In genomic region chr11:63868399-63869064, GRCh38 we compare ENCODE assay signal across 11 cellular contexts. TPM values are rescaled to one million over a fixed set of nuclear protein-coding genes. Genes with fewer than 3 reads are reported as not detected.
DNase-seq lines count a peak whose midpoint lies in the region; ATAC-seq, FAIRE-seq and TF ChIP-seq lines count a peak whose summit lies in the region.
"Had no signal": no experiment of that assay in that cellular context is flagged by ENCODE, and none has a peak within 500 bp of the region (broad histone marks: within the 10 kb centered on the region; RNA-seq: fewer than 3 reads in every experiment).

No MANE protein-coding gene starts in this region.

- no peaks in the 10 kb centered on the region for H3K9me3 ChIP-seq in kidney (ENCODE audit: control insufficient read depth in 1 of 2, low read length in 2 of 2)
- H3K9me3 ChIP-seq in transverse colon, result no peaks in the 10 kb centered on the region
- H3K9me3 ChIP-seq: thoracic aorta had no signal

- FAIRE-seq in kidney (lab: Jason Lieb, UNC), result no peak

- CTCF ChIA-PET in activated B cell treated with CpG ODN at 0.5 μM for 24 hours (lab: Charles Lee), result no interaction called here

- H3K36me3 ChIP-seq in kidney (ENCODE audit: control insufficient read depth in 1 of 2, insufficient read depth in 2 of 2, low read length in 2 of 2) (no peaks in the 10 kb centered on the region), transverse colon (no peaks in the 10 kb centered on the region)
- H3K36me3 ChIP-seq: thoracic aorta had no signal

- no peak overlapping the region for H3K27ac ChIP-seq in kidney (ENCODE audit: low read depth in 2 of 2, low read length in 2 of 2)
- H3K27ac ChIP-seq in transverse colon, result peak overlapping the region; percentile 74 to 85 (median 79)
- H3K27ac ChIP-seq: thoracic aorta had no signal

- in situ Hi-C loops in transverse colon (cut with MboI; ENCODE audit: low pct_ligation_motif_present in 1 of 4, low pct_unique_long_range_greater_than_20kb in 1 of 4, low sequenced_read_pairs in 3 of 4), result no loop called here

- H3K27ac Mint-ChIP-seq in activated naive CD4-positive, alpha-beta T cell treated with anti-CD3 and anti-CD28 coated beads, Interleukin-2, amount 50 U/mL, for 24 hours, result peak overlapping the region; percentile 66
- H3K27ac Mint-ChIP-seq in activated B cell treated with CpG ODN at 0.5 μM for 24 hours, result peak overlapping the region; percentile 32

- peak overlapping the region; percentile 32 for H3K4me3 Mint-ChIP-seq in activated naive CD4-positive, alpha-beta T cell treated with anti-CD3 and anti-CD28 coated beads, Interleukin-2, amount 50 U/mL, for 24 hours
- H3K4me3 Mint-ChIP-seq in activated B cell treated with CpG ODN at 0.5 μM for 24 hours, result no peak overlapping the region

- POLR2A ChIA-PET in activated B cell treated with CpG ODN at 0.5 μM for 24 hours (lab: Charles Lee), result interaction anchor here (1.5 kb wide), 1 partner anchor 19 kb away, joined by 3 read pairs; no protein-coding TSS in a partner anchor

- H3K27me3 Mint-ChIP-seq in activated naive CD4-positive, alpha-beta T cell treated with anti-CD3 and anti-CD28 coated beads, Interleukin-2, amount 50 U/mL, for 24 hours, result no peaks in the 10 kb centered on the region
- H3K27me3 Mint-ChIP-seq in activated B cell treated with CpG ODN at 0.5 μM for 24 hours, result no peaks in the 10 kb centered on the region

- H3K9ac ChIP-seq in kidney (ENCODE audit: low read length in 2 of 2), result no peak overlapping the region

- intact Hi-C loops in activated B cell treated with CpG ODN at 0.5 μM for 24 hours (cut with micrococcal nuclease) (no loop called here), kidney (cut with DNase I) (no loop called here), transverse colon (cut with DNase I; ENCODE audit: low total_unique reads) (no loop called here)

- peaks cover 1% of the 10 kb centered on the region for H3K36me3 Mint-ChIP-seq in activated naive CD4-positive, alpha-beta T cell treated with anti-CD3 and anti-CD28 coated beads, Interleukin-2, amount 50 U/mL, for 24 hours
- peaks cover 47% of the 10 kb centered on the region for H3K36me3 Mint-ChIP-seq in activated B cell treated with CpG ODN at 0.5 μM for 24 hours (ENCODE audit: low read depth)

- H3K4me1 Mint-ChIP-seq in activated naive CD4-positive, alpha-beta T cell treated with anti-CD3 and anti-CD28 coated beads, Interleukin-2, amount 50 U/mL, for 24 hours, result peaks cover 84% of the 10 kb centered on the region
- H3K4me1 Mint-ChIP-seq in activated B cell treated with CpG ODN at 0.5 μM for 24 hours, result peaks cover 73% of the 10 kb centered on the region

- no peak for DNase-seq in activated naive CD4-positive, alpha-beta T cell (lab: John Stamatoyannopoulos, UW)
- DNase-seq in activated B cell treated with CpG ODN at 0.5 μM for 24 hours, result no peak
- peak; percentile 22 for DNase-seq in kidney
- no peak for DNase-seq in transverse colon
- no peak for DNase-seq in H4 (ENCODE audit: low spot score)
- no peak for DNase-seq in NCI-H748 treated with DMSO at 0.1 percent for 48 hours (lab: John Stamatoyannopoulos, UW)
- DNase-seq in activated T-cell treated with anti-CD3 and anti-CD28 coated beads, Interleukin-2, amount 50 U/mL, for 48 hours, result no peak
- DNase-seq: occipital lobe; stimulated activated CD4-positive, alpha-beta T cell treated with anti-CD3 and anti-CD28 coated beads, Interleukin-2, amount 100 ng/mL, for 48 hours had no signal

- TF ChIP-seq POLR2A in transverse colon (IDR thresholded peaks at IDR 0.05), result no peak

- no peaks in the 10 kb centered on the region for H3K9me3 Mint-ChIP-seq in activated naive CD4-positive, alpha-beta T cell treated with anti-CD3 and anti-CD28 coated beads, Interleukin-2, amount 50 U/mL, for 24 hours
- H3K9me3 Mint-ChIP-seq in activated B cell treated with CpG ODN at 0.5 μM for 24 hours, result no peaks in the 10 kb centered on the region

- no peaks in the 10 kb centered on the region for H3K27me3 ChIP-seq in transverse colon

- H3K4me3 ChIP-seq in kidney (ENCODE audit: low read length in 2 of 2) (no peak overlapping the region), transverse colon (no peak overlapping the region)
- H3K4me3 ChIP-seq: thoracic aorta had no signal

- no peak for TF ChIP-seq EP300 in transverse colon (IDR thresholded peaks at IDR 0.05; ENCODE audit: low read depth)

- ATAC-seq in activated B cell treated with CpG ODN at 0.5 μM for 24 hours (ENCODE audit: low read depth), result no peak

- TF ChIP-seq CTCF in activated B cell treated with CpG ODN at 0.5 μM for 24 hours (IDR thresholded peaks at IDR 0.05) (no peak), kidney (IDR thresholded peaks at IDR 0.05; ENCODE audit: borderline replicate concordance, extremely low read depth, insufficient read depth) (no peak), transverse colon (IDR thresholded peaks at IDR 0.05) (no peak)

- 44 to 60% methylated on average over 1 to 9 of the region's 9 CpGs for WGBS in transverse colon (ENCODE audit: low coverage in 1 of 2), 2 donors

- peaks cover 35 to 48% of the 10 kb centered on the region in 2 donors for H3K4me1 ChIP-seq in kidney (ENCODE audit: control insufficient read depth in 1 of 2, insufficient read depth in 1 of 2, low read depth in 1 of 2, low read length in 2 of 2)
- peaks cover 53 to 89% (median 81%) of the 10 kb centered on the region in 4 donors for H3K4me1 ChIP-seq in transverse colon

RNA-seq across cellular contexts. Expression of gene MARK2, which starts 29.6 kb away (rescaled TPM):
- total RNA-seq in activated B cell treated with CpG ODN at 0.5 μM for 24 hours, result 39.2 and 41.5 TPM in 2 replicates
- 42.6 TPM for total RNA-seq in kidney
- 11.7 TPM for polyA plus RNA-seq in kidney (ENCODE audit: insufficient read depth, low read depth, low replicate concordance)
- total RNA-seq in transverse colon, result 100 to 1,000 TPM in 1 of 4 donors, 10 to 100 TPM in 3; 33.0 to 106 (median 77.8) TPM
- 8.2 and 10.1 TPM in 2 replicates for total RNA-seq in H4 (2014; rRNA removed; shearing (Covaris generic))

RNA-seq across cellular contexts. Expression of gene RCOR2, which starts 48.4 kb away (rescaled TPM):
- total RNA-seq in activated B cell treated with CpG ODN at 0.5 μM for 24 hours (not detected in 2 replicates), kidney (0.76 TPM), transverse colon (under 1 TPM in 2 of 4 donors, not detected in 2; 0.64 to 0.82 TPM)
- polyA plus RNA-seq in kidney (ENCODE audit: insufficient read depth, low read depth, low replicate concordance), result 0.86 TPM
- 0.49 and 0.66 TPM in 2 replicates for total RNA-seq in H4 (2014; rRNA removed; shearing (Covaris generic))

RNA-seq across cellular contexts. Expression of gene SPINDOC, which starts 55.3 kb away (rescaled TPM):
- total RNA-seq in activated B cell treated with CpG ODN at 0.5 μM for 24 hours (18.7 and 20.8 TPM in 2 replicates), kidney (10.9 TPM), transverse colon (1 to 10 TPM; 1.5 to 9.8 (median 5.2) TPM)
- 14.2 TPM for polyA plus RNA-seq in kidney (ENCODE audit: insufficient read depth, low read depth, low replicate concordance)
- total RNA-seq in H4 (2014; rRNA removed; shearing (Covaris generic)), result 13.1 and 14.4 TPM in 2 replicates

Comparison
In these comparisons a context has a peak if more than half of its experiments do, and no peak if none do; other contexts are left out.
1. H3K27ac ChIP-seq: peak in transverse colon (4 of 4); none in kidney (0 of 2).